In genomic region chr6:52369234-52369633, GRCh38 we compare ENCODE assay signal across 24 cellular contexts.
"Had no signal": no experiment of that assay in that cellular context is flagged by ENCODE, and none has a peak within 500 bp of the region (broad histone marks: within the 10 kb centered on the region; RNA-seq: fewer than 3 reads in every experiment).

No MANE protein-coding gene starts in this region.

- FAIRE-seq: colon had no signal

- ATAC-seq: activated CD4-positive, CD25-positive, alpha-beta regulatory T cell treated with anti-CD3 and anti-CD28 coated beads, Interleukin-2, amount 50 U/mL, for 24 hours; activated CD8-positive, alpha-beta T cell treated with anti-CD3 and anti-CD28 coated beads for 36 hours; activated T-cell treated with anti-CD3 and anti-CD28 coated beads, Interleukin-2, amount 50 U/mL, for 72 hours had no signal

- DNase-seq: activated CD4-positive, alpha-beta T cell treated with anti-CD3 and anti-CD28 coated beads for 4 hours; activated CD8-positive, alpha-beta memory T cell treated with anti-CD3 and anti-CD28 coated beads, Interleukin-2, amount 50 U/mL, for 4 hours; activated CD8-positive, alpha-beta T cell treated with anti-CD3 and anti-CD28 coated beads for 36 hours; activated gamma-delta T cell treated with Interleukin-2 at 50 U/mL for 16 hours; activated naive CD4-positive, alpha-beta T cell treated with anti-CD3 and anti-CD28 coated beads, Interleukin-2, amount 50 U/mL, for 16 hours; activated T-cell treated with anti-CD3 and anti-CD28 coated beads, Interleukin-2, amount 50 U/mL, for 72 hours; amygdala; brain microvascular endothelial cell; NCI-H1048; NCI-H1694; NCI-H2029; NCI-H2107; NCI-H345; NCI-H510A; NCI-H526 treated with DMSO at 0.1 percent for 48 hours; NCI-H82; Right ventricle myocardium superior; SJCRH30; SK-N-SH had no signal

- H3K27ac Mint-ChIP-seq: activated CD8-positive, alpha-beta T cell treated with anti-CD3 and anti-CD28 coated beads for 36 hours; activated T-cell treated with anti-CD3 and anti-CD28 coated beads, Interleukin-2, amount 50 U/mL, for 72 hours; activated T-helper 2 cell treated with anti-CD3 and anti-CD28 coated beads, Interferon-gamma antibody, Interleukin-2, Interleukin-4, amounts not matched to agents 10 μg/mL and 5 μg/mL and 100 μg/mL, durations not matched to agents 14 hours and 24 hours and 36 hours had no signal

- H3K27me3 ChIP-seq: brain microvascular endothelial cell, cardiac muscle cell, SJCRH30 had no signal

- H3K4me3 Mint-ChIP-seq: activated CD8-positive, alpha-beta T cell treated with anti-CD3 and anti-CD28 coated beads for 36 hours; activated T-cell treated with anti-CD3 and anti-CD28 coated beads, Interleukin-2, amount 50 U/mL, for 72 hours had no signal

- H3K9me3 ChIP-seq: SJCRH30, SK-N-SH had no signal

- H3K36me3 ChIP-seq: brain microvascular endothelial cell, cardiac muscle cell, SJCRH30 had no signal

- H3K27me3 Mint-ChIP-seq: activated CD8-positive, alpha-beta T cell treated with anti-CD3 and anti-CD28 coated beads for 36 hours had no signal

- H3K27ac ChIP-seq: brain microvascular endothelial cell, cardiac muscle cell, RWPE1, SJCRH30 had no signal

- H3K4me3 ChIP-seq: cardiac muscle cell, SJCRH30 had no signal
